ENCODE assay signal across 1 cellular context in genomic region chr20:57485770-57486169, GRCh38.
TF ChIP-seq lines count a peak whose summit lies in the region.

No MANE protein-coding gene starts in this region.

TF ChIP-seq in GM12878, 131 proteins besides CTCF, POLR2A, EP300 and RAD21:
- peak; percentile 56 for TF ChIP-seq KLF5 (IDR thresholded peaks at IDR 0.05; ENCODE audit: partially characterized antibody)
- TF ChIP-seq SIN3A (IDR thresholded peaks at IDR 0.05; ENCODE audit: low read depth, low read length), result no peak
TF ChIP-seq in GM12878: peak in this region for 1.
